Comparison of ENCODE assay signal across 1 cellular context in the genomic region with DNA sequence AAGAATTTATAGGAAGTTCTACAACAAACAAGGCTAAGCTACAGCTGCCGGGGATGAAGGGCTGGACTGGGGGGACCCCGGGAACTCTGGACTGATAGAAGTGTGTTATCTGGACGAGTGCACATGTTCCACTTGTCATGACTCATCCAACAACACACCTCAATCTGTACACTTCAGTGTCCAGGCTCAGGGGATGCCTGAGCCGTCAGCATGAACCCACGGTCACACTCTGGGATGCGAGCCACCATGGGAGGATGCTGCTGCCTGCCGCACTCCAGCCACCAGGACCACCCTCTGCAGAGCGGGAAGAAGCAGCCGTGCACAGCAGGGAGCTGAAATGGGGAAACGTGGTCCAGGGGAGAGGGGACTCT.
TF ChIP-seq lines count a peak whose summit lies in the region.

No MANE protein-coding gene starts in this region.

TF ChIP-seq in HepG2, 621 proteins besides CTCF, POLR2A, EP300 and RAD21:
- TF ChIP-seq, protein P1, sequence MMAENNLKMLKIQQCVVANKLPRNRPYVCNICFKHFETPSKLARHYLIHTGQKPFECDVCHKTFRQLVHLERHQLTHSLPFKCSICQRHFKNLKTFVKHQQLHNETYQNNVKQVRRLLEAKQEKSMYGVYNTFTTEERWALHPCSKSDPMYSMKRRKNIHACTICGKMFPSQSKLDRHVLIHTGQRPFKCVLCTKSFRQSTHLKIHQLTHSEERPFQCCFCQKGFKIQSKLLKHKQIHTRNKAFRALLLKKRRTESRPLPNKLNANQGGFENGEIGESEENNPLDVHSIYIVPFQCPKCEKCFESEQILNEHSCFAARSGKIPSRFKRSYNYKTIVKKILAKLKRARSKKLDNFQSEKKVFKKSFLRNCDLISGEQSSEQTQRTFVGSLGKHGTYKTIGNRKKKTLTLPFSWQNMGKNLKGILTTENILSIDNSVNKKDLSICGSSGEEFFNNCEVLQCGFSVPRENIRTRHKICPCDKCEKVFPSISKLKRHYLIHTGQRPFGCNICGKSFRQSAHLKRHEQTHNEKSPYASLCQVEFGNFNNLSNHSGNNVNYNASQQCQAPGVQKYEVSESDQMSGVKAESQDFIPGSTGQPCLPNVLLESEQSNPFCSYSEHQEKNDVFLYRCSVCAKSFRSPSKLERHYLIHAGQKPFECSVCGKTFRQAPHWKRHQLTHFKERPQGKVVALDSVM (CRISPR knock-in tag; IDR thresholded peaks at IDR 0.05), result no peak
- TF ChIP-seq RBFOX2 (IDR thresholded peaks at IDR 0.05; ENCODE audit: low read depth, low read length) (no peak), RELA (CRISPR knock-in tag; IDR thresholded peaks at IDR 0.05) (no peak), FOSL2 (CRISPR knock-in tag; IDR thresholded peaks at IDR 0.05) (peak; percentile 47), ZBTB38 (CRISPR knock-in tag; IDR thresholded peaks at IDR 0.05) (0 out of 2 replicates have a peak, but pooled peaks have one; percentile 60), ELF3 (CRISPR knock-in tag; IDR thresholded peaks at IDR 0.05) (no peak)
- TF ChIP-seq, protein P2, sequence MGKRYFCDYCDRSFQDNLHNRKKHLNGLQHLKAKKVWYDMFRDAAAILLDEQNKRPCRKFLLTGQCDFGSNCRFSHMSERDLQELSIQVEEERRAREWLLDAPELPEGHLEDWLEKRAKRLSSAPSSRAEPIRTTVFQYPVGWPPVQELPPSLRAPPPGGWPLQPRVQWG (CRISPR knock-in tag; IDR thresholded peaks at IDR 0.05; ENCODE audit: borderline replicate concordance, low read depth), result no peak
- TF ChIP-seq, protein P3, sequence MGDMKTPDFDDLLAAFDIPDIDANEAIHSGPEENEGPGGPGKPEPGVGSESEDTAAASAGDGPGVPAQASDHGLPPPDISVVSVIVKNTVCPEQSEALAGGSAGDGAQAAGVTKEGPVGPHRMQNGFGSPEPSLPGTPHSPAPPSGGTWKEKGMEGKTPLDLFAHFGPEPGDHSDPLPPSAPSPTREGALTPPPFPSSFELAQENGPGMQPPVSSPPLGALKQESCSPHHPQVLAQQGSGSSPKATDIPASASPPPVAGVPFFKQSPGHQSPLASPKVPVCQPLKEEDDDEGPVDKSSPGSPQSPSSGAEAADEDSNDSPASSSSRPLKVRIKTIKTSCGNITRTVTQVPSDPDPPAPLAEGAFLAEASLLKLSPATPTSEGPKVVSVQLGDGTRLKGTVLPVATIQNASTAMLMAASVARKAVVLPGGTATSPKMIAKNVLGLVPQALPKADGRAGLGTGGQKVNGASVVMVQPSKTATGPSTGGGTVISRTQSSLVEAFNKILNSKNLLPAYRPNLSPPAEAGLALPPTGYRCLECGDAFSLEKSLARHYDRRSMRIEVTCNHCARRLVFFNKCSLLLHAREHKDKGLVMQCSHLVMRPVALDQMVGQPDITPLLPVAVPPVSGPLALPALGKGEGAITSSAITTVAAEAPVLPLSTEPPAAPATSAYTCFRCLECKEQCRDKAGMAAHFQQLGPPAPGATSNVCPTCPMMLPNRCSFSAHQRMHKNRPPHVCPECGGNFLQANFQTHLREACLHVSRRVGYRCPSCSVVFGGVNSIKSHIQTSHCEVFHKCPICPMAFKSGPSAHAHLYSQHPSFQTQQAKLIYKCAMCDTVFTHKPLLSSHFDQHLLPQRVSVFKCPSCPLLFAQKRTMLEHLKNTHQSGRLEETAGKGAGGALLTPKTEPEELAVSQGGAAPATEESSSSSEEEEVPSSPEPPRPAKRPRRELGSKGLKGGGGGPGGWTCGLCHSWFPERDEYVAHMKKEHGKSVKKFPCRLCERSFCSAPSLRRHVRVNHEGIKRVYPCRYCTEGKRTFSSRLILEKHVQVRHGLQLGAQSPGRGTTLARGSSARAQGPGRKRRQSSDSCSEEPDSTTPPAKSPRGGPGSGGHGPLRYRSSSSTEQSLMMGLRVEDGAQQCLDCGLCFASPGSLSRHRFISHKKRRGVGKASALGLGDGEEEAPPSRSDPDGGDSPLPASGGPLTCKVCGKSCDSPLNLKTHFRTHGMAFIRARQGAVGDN (CRISPR knock-in tag; IDR thresholded peaks at IDR 0.05), result peak; percentile 44; the same call in 1 of the 2 replicates
TF ChIP-seq in HepG2: peak in this region for 3.
